ENCODE assay signal across 8 cellular contexts in the genomic region with DNA sequence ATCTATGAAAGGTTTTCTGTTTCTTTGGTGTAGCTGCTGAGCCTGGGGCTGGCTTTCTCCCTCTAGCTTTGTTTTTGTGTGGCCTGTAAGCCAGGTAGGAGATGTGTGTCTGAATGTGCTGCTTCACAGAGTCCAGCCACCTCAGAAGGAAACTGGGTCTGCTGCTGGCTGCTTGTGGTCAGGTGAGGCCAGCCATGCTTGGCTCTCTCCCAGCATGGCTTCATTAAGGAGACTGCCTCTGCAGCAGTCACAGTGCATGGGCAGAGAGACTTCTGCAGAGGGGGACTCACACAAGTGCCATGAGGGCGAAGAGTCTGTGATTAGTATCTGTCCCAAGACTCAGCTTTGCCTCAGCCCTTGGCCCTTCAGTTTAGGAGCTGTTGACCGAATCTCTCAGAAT. TPM values are rescaled to one million over a fixed set of nuclear protein-coding genes. Genes with fewer than 3 reads are reported as not detected.
DNase-seq lines count a peak whose midpoint lies in the region; ATAC-seq, FAIRE-seq and TF ChIP-seq lines count a peak whose summit lies in the region.

No MANE protein-coding gene starts in this region.

- H3K9me3 ChIP-seq in HUES64 (ENCODE audit: insufficient read depth, low read depth, low read length): no peaks in the 10 kb centered on the region
- no peaks in the 10 kb centered on the region for H3K9me3 ChIP-seq in ascending aorta

- H3K4me3 ChIP-seq in HUES64 (ENCODE audit: low read length) (peak overlapping the region; percentile 24), fibroblast of mammary gland (ENCODE audit: control insufficient read depth, low read depth, low read length) (no peak overlapping the region), ascending aorta (no peak overlapping the region)

- 32% methylated on average over 2 of the region's 2 CpGs for WGBS in HUES64

- H3K27me3 ChIP-seq in HUES64 (ENCODE audit: insufficient read depth, low read length): no peaks in the 10 kb centered on the region
- no peaks in the 10 kb centered on the region for H3K27me3 ChIP-seq in ascending aorta

- peak; percentile 5 for DNase-seq in GM13977 (ENCODE audit: low spot score)
- DNase-seq in fibroblast of mammary gland (ENCODE audit: low read depth): peak; percentile 17
- peak; percentile 42 for DNase-seq in urothelium cell line (ENCODE audit: low spot score)
- no peak for DNase-seq in ascending aorta (ENCODE audit: low spot score in 2 of 2)
- no peak for DNase-seq in SW480 (ENCODE audit: low spot score)
- no peak for DNase-seq in activated CD4-positive, CD25-positive, alpha-beta regulatory T cell treated with anti-CD3 and anti-CD28 coated beads, Interleukin-2, amount 50 U/mL, for 72 hours

- ATAC-seq in GM21576 (IDR thresholded peaks at IDR 0.05; ENCODE audit: unreplicated experiment): peak; percentile 89

- FAIRE-seq in urothelium cell line (lab: Jason Lieb, UNC): no peak

- H3K9ac ChIP-seq in HUES64 (ENCODE audit: low read depth, low read length): peak overlapping the region; percentile 66

- peaks cover 67% of the 10 kb centered on the region for H3K4me1 ChIP-seq in HUES64 (ENCODE audit: insufficient read depth, low read length)
- peaks cover 10 to 38% of the 10 kb centered on the region in 2 donors for H3K4me1 ChIP-seq in ascending aorta

- H3K27ac ChIP-seq in HUES64 (ENCODE audit: low read depth, low read length) (peak overlapping the region; percentile 93), ascending aorta (peak overlapping the region in 1 of 2 donors; percentile 22)

- TF ChIP-seq CTCF in GM13977 (IDR thresholded peaks at IDR 0.05; ENCODE audit: extremely low read depth, insufficient read depth, missing control alignments) (no peak), fibroblast of mammary gland (conservative IDR thresholded peaks at IDR 0.05; ENCODE audit: control insufficient read depth, insufficient read depth, low read depth, low read length) (no peak), ascending aorta (IDR thresholded peaks at IDR 0.05) (no peak)

- H3K36me3 ChIP-seq in HUES64 (ENCODE audit: insufficient read depth, low read length): no peaks in the 10 kb centered on the region; the same call in 1 of the 2 replicates
- no peaks in the 10 kb centered on the region for H3K36me3 ChIP-seq in ascending aorta

- in situ Hi-C loops in GM13977 (cut with MboI; ENCODE audit: low pct_unique_long_range_greater_than_20kb, low sequenced_read_pairs, unreplicated experiment): no loop called here

- intact Hi-C loops in ascending aorta (cut with DNase I): no loop called here

RNA-seq across cellular contexts. Expression of gene MAN2A1, which starts 50.6 kb away (rescaled TPM):
- polyA plus RNA-seq in HUES64 (2013, experiment 1 of 2): 44.5 TPM
- polyA plus RNA-seq in HUES64 (2013, experiment 2 of 2): 49.3 TPM
- 37.0 TPM for total RNA-seq in ascending aorta

Comparison
In these comparisons a context has a peak if more than half of its experiments do, and no peak if none do; other contexts are left out.
1. DNase-seq: peak in GM13977 (single experiment), fibroblast of mammary gland (single experiment) and urothelium cell line (single experiment); none in ascending aorta (0 of 2), SW480 (single experiment) and activated CD4-positive, CD25-positive, alpha-beta regulatory T cell treated with anti-CD3 and anti-CD28 coated beads, Interleukin-2, amount 50 U/mL, for 72 hours (single experiment).